8 cellular contexts compared by ENCODE assay signal in the genomic region with DNA sequence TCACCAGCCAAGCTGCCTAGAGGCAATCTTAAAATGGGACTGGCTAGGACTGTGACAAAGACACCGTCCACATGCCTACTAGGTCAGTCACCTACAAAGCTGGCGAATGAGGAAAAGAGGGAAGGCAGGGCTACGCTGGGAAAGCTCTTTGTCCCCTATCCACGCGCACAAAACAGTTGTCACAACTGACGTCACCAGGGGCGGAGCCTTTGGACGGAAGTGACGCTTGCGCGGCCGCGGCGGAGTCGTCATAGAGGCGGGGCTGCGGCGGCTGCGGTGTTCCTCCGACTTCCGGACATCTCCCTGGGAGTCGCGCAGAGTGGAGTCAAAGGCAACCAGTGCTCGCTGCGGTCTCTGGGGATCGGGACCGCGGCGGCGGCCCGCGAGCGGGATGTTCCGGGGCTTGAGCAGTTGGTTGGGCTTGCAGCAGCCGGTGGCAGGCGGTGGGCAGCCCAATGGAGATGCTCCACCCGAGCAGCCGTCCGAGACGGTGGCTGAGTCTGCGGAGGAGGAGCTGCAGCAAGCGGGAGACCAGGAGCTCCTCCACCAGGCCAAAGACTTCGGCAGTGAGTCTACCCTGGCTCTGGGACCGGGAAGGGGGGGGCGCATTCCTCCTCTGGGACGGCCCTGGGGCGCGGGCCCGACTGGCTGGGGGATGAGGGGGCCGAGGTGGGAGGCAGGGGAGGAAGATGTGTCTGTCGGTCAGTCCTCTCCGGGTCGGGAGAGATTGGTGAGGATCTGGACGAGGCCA. TPM values are rescaled to one million over a fixed set of nuclear protein-coding genes. Genes with fewer than 3 reads are reported as not detected.
DNase-seq lines count a peak whose midpoint lies in the region; ATAC-seq and TF ChIP-seq lines count a peak whose summit lies in the region.

A gene with protein sequence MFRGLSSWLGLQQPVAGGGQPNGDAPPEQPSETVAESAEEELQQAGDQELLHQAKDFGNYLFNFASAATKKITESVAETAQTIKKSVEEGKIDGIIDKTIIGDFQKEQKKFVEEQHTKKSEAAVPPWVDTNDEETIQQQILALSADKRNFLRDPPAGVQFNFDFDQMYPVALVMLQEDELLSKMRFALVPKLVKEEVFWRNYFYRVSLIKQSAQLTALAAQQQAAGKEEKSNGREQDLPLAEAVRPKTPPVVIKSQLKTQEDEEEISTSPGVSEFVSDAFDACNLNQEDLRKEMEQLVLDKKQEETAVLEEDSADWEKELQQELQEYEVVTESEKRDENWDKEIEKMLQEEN (plus strand): TSS at position 279 of the 751 bp plus-strand sequence. CDS start 113 bp downstream, at position 392.

- no peaks in the 10 kb centered on the region for H3K27me3 Mint-ChIP-seq in T-helper 2 cell treated with Interferon-gamma antibody and Interleukin-4, amounts not matched to agents 5 μg/mL and 100 μg/mL, for 36 hours (ENCODE audit: low read depth)

- H3K27ac ChIP-seq in ascending aorta (peak within 1 kb of the TSS; percentile 93 to 98), right cardiac atrium (ENCODE audit: low read length) (peak within 1 kb of the TSS; percentile 99), uterus (peak within 1 kb of the TSS; percentile 89 to 93)

- H3K36me3 ChIP-seq in ascending aorta (no peaks in the 10 kb centered on the region), uterus (no peaks in the 10 kb centered on the region)

- H3K27me3 ChIP-seq in ascending aorta, result no peaks in the 10 kb centered on the region
- no peaks in the 10 kb centered on the region for H3K27me3 ChIP-seq in right cardiac atrium (ENCODE audit: control insufficient read depth, insufficient read depth)
- no peaks in the 10 kb centered on the region for H3K27me3 ChIP-seq in uterus

- WGBS in right cardiac atrium, result 0% methylated on average over 53 of the region's 54 CpGs

- H3K4me1 ChIP-seq in ascending aorta, result peaks cover 0 to 16% of the 10 kb centered on the region in 2 donors
- peaks cover 2% of the 10 kb centered on the region for H3K4me1 ChIP-seq in right cardiac atrium (ENCODE audit: control insufficient read depth, insufficient read depth, low read length)
- peaks cover 0 to 4% of the 10 kb centered on the region in 2 donors for H3K4me1 ChIP-seq in uterus

- H3K9me3 ChIP-seq in ascending aorta, result no peaks in the 10 kb centered on the region
- H3K9me3 ChIP-seq in right cardiac atrium (ENCODE audit: control insufficient read depth, low read length), result no peaks in the 10 kb centered on the region
- H3K9me3 ChIP-seq in uterus, result no peaks in the 10 kb centered on the region

- TF ChIP-seq POLR2A in uterus (IDR thresholded peaks at IDR 0.05), result peak; percentile 94 to 96

- TF ChIP-seq CTCF in ascending aorta (IDR thresholded peaks at IDR 0.05), result no peak
- TF ChIP-seq CTCF in uterus (IDR thresholded peaks at IDR 0.05), result peak in 2 of 4 experiments; percentile 5 to 12

- H3K27ac Mint-ChIP-seq in T-helper 2 cell treated with Interferon-gamma antibody and Interleukin-4, amounts not matched to agents 5 μg/mL and 100 μg/mL, for 36 hours, result peak within 1 kb of the TSS; percentile 96

- peaks cover 1% of the 10 kb centered on the region for H3K36me3 Mint-ChIP-seq in T-helper 2 cell treated with Interferon-gamma antibody and Interleukin-4, amounts not matched to agents 5 μg/mL and 100 μg/mL, for 36 hours (ENCODE audit: low read depth)

- no peaks in the 10 kb centered on the region for H3K9me3 Mint-ChIP-seq in T-helper 2 cell treated with Interferon-gamma antibody and Interleukin-4, amounts not matched to agents 5 μg/mL and 100 μg/mL, for 36 hours

- H3K4me3 ChIP-seq in ascending aorta, result peak within 1 kb of the TSS; percentile 86 to 93
- H3K4me3 ChIP-seq in right cardiac atrium (ENCODE audit: low read length), result peak within 1 kb of the TSS; percentile 67
- peak within 1 kb of the TSS; percentile 70 to 97 for H3K4me3 ChIP-seq in uterus

- peak; percentile 93 to 94 for DNase-seq in NCI-H1930 (lab: John Stamatoyannopoulos, UW)
- peak; percentile 88 for DNase-seq in T-helper 2 cell treated with Interferon-gamma antibody and Interleukin-4, amounts not matched to agents 5 μg/mL and 100 μg/mL, for 36 hours (ENCODE audit: low spot score)
- peak; percentile 94 to 99 for DNase-seq in ascending aorta (ENCODE audit: low spot score in 2 of 2)
- DNase-seq in right cardiac atrium, result peak; percentile 96 to 98 (median 97)
- DNase-seq in pulmonary artery endothelial cell (ENCODE audit: low read depth, low spot score), result peak; percentile 89
- peak; percentile 97 to 99 for DNase-seq in uterus

- H3K4me1 Mint-ChIP-seq in T-helper 2 cell treated with Interferon-gamma antibody and Interleukin-4, amounts not matched to agents 5 μg/mL and 100 μg/mL, for 36 hours (ENCODE audit: low read depth), result peaks cover 15% of the 10 kb centered on the region

- H3K4me3 Mint-ChIP-seq in T-helper 2 cell treated with Interferon-gamma antibody and Interleukin-4, amounts not matched to agents 5 μg/mL and 100 μg/mL, for 36 hours, result peak within 1 kb of the TSS; percentile 91

- intact Hi-C loops in ascending aorta (cut with DNase I) (loop anchor here (1.0 to 10.0 kb wide), 6 partner anchors 67 to 1705 kb away; a partner anchor contains a TSS), right cardiac atrium (cut with DNase I) (no loop called here), uterus (cut with DNase I; ENCODE audit: low total_unique reads) (no loop called here)

- ATAC-seq in GM18502 (IDR thresholded peaks at IDR 0.05; ENCODE audit: poor library complexity, unreplicated experiment) (peak; percentile 99), HG02970 (IDR thresholded peaks at IDR 0.05; ENCODE audit: low FRiP score, unreplicated experiment) (peak; percentile 97), right cardiac atrium (peak; percentile 99)

RNA-seq across cellular contexts. Expression of the gene that starts here (rescaled TPM):
- total RNA-seq in ascending aorta, result 14.2 TPM
- 10 to 100 TPM; 16.3 to 24.9 (median 17.3) TPM for total RNA-seq in right cardiac atrium
- polyA plus RNA-seq in right cardiac atrium, result 11.4 TPM
- total RNA-seq in pulmonary artery endothelial cell, result 30.2 and 31.4 TPM in 2 replicates
- 10 to 100 TPM; 14.9 to 31.2 (median 19.3) TPM for total RNA-seq in uterus

Comparison
In these comparisons a context has a peak if more than half of its experiments do, and no peak if none do; other contexts are left out.
1. Peak in every context shown above with its lines: DNase-seq, ATAC-seq, H3K4me3 ChIP-seq and H3K27ac ChIP-seq.